ENCODE assay signal across 1 cellular context in genomic region chr1:1430114-1430982, GRCh38.
TF ChIP-seq lines count a peak whose summit lies in the region.

No MANE protein-coding gene starts in this region.

TF ChIP-seq in HepG2, 621 proteins besides CTCF, POLR2A, EP300 and RAD21 (continues in another document):
- TF ChIP-seq POLR2AphosphoS2 (IDR thresholded peaks at IDR 0.05; ENCODE audit: low read depth, low read length) = no peak
- TF ChIP-seq ZNF572 (CRISPR knock-in tag; IDR thresholded peaks at IDR 0.05) = peak; percentile 85; the same call in 1 of the 2 replicates
- TF ChIP-seq REXO4 (CRISPR knock-in tag; IDR thresholded peaks at IDR 0.05; ENCODE audit: borderline replicate concordance) = no peak
- 0 out of 2 replicates have a peak, but pooled peaks have one; percentile 53 for TF ChIP-seq ZNF333 (CRISPR knock-in tag; IDR thresholded peaks at IDR 0.05; ENCODE audit: borderline replicate concordance)
- TF ChIP-seq NAIF1 (CRISPR knock-in tag; IDR thresholded peaks at IDR 0.05; ENCODE audit: borderline replicate concordance) = 0 out of 2 replicates have a peak, but pooled peaks have one; percentile 18
- TF ChIP-seq LCORL (IDR thresholded peaks at IDR 0.05) = no peak
- TF ChIP-seq LCORL (CRISPR knock-in tag; IDR thresholded peaks at IDR 0.05) = peak; percentile 30; the same call in 1 of the 2 replicates
- TF ChIP-seq STAT6 (CRISPR knock-in tag; IDR thresholded peaks at IDR 0.05; ENCODE audit: borderline replicate concordance) = peak; percentile 29; the same call in 1 of the 2 replicates
- peak; percentile 16 for TF ChIP-seq SPEN (CRISPR knock-in tag; IDR thresholded peaks at IDR 0.05; ENCODE audit: low read depth)
- 0 out of 2 replicates have a peak, but pooled peaks have one; percentile 53 for TF ChIP-seq THAP7 (CRISPR knock-in tag; IDR thresholded peaks at IDR 0.05)
- no peak for TF ChIP-seq ZNF644 (CRISPR knock-in tag; IDR thresholded peaks at IDR 0.05; ENCODE audit: low read depth)
- TF ChIP-seq SP2 (CRISPR knock-in tag; IDR thresholded peaks at IDR 0.05) = 0 out of 2 replicates have a peak, but pooled peaks have one; percentile 37
- TF ChIP-seq ZNF687 (CRISPR knock-in tag; IDR thresholded peaks at IDR 0.05) = peak; percentile 74
- 0 out of 2 replicates have a peak, but pooled peaks have one; percentile 62 for TF ChIP-seq ZNF234 (CRISPR knock-in tag; conservative IDR thresholded peaks at IDR 0.05)
- no peak for TF ChIP-seq ZHX2 (IDR thresholded peaks at IDR 0.05; ENCODE audit: low read depth)
- no peak for TF ChIP-seq ZHX2 (CRISPR knock-in tag; IDR thresholded peaks at IDR 0.05; ENCODE audit: borderline replicate concordance)
- TF ChIP-seq NR2C2 (CRISPR knock-in tag; IDR thresholded peaks at IDR 0.05; ENCODE audit: borderline replicate concordance) = peak; percentile 33; the same call in 1 of the 2 replicates
- peak; percentile 33; the same call in 1 of the 2 replicates for TF ChIP-seq ZNF264 (CRISPR knock-in tag; IDR thresholded peaks at IDR 0.05)
- no peak for TF ChIP-seq ZNF367 (CRISPR knock-in tag; IDR thresholded peaks at IDR 0.05; ENCODE audit: borderline replicate concordance)
- TF ChIP-seq SALL1 (CRISPR knock-in tag; IDR thresholded peaks at IDR 0.05) = peak; percentile 73
- peak; percentile 85; the same call in 1 of the 2 replicates for TF ChIP-seq NFKB2 (CRISPR knock-in tag; IDR thresholded peaks at IDR 0.05; ENCODE audit: borderline replicate concordance)
- TF ChIP-seq SOX6 (IDR thresholded peaks at IDR 0.05) = no peak
- peak; percentile 43; the same call in 1 of the 2 replicates for TF ChIP-seq SOX6 (CRISPR knock-in tag; IDR thresholded peaks at IDR 0.05)
- 0 out of 2 replicates have a peak, but pooled peaks have one; percentile 17 for TF ChIP-seq ZNF563 (CRISPR knock-in tag; IDR thresholded peaks at IDR 0.05)
- 0 out of 2 replicates have a peak, but pooled peaks have one; percentile 62 for TF ChIP-seq PRDM10 (CRISPR knock-in tag; IDR thresholded peaks at IDR 0.05; ENCODE audit: low read depth)
- TF ChIP-seq ZNF598 (CRISPR knock-in tag; IDR thresholded peaks at IDR 0.05; ENCODE audit: borderline replicate concordance) = 0 out of 2 replicates have a peak, but pooled peaks have one; percentile 11
- TF ChIP-seq ZBTB3 (CRISPR knock-in tag; IDR thresholded peaks at IDR 0.05; ENCODE audit: borderline replicate concordance, low read depth) = 0 out of 2 replicates have a peak, but pooled peaks have one; percentile 17
- peak; percentile 33; the same call in 1 of the 2 replicates for TF ChIP-seq CSRNP1 (CRISPR knock-in tag; IDR thresholded peaks at IDR 0.05)
- 0 out of 2 replicates have a peak, but pooled peaks have one; percentile 59 for TF ChIP-seq ZNF543 (CRISPR knock-in tag; IDR thresholded peaks at IDR 0.05)
- TF ChIP-seq BCL6 (CRISPR knock-in tag; IDR thresholded peaks at IDR 0.05) = peak; percentile 27; the same call in 1 of the 2 replicates
- 0 out of 2 replicates have a peak, but pooled peaks have one; percentile 63 for TF ChIP-seq ZNF317 (CRISPR knock-in tag; IDR thresholded peaks at IDR 0.05)
- TF ChIP-seq IKZF1 (IDR thresholded peaks at IDR 0.05) = no peak
- peak; percentile 50; the same call in 1 of the 2 replicates for TF ChIP-seq ZNF777 (CRISPR knock-in tag; IDR thresholded peaks at IDR 0.05)
- no peak for TF ChIP-seq ZBTB44 (CRISPR knock-in tag; IDR thresholded peaks at IDR 0.05)
